34 cellular contexts compared by ENCODE assay signal in the genomic region with DNA sequence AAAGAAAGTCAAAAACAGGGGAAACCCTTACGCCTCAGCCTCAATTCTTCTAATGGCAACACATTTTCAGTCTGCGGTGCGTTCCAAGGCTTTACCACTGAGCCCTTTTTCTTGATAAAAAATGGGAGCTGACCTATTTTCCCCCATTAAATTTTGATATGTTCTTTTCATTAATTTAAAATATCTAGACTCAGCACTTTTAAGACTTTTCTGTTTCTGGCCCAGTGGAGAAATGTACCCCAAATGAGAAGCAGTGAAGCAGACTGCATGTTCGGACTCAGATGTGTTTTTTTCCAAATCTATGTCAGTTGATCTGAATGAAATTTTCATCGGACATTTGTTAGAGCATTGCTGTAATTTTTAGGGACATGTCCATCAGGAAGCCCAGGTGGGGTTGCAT.
"Had no signal": no experiment of that assay in that cellular context is flagged by ENCODE, and none has a peak within 500 bp of the region (broad histone marks: within the 10 kb centered on the region; RNA-seq: fewer than 3 reads in every experiment).

No MANE protein-coding gene starts in this region.

- H3K9me3 ChIP-seq: MG63 had no signal

- H3K36me3 ChIP-seq: MG63 had no signal

- H3K27me3 ChIP-seq: MG63 had no signal

- H3K4me3 ChIP-seq: MG63 had no signal

- DNase-seq: Karpas-422, Kasumi-1, MG63, MM.1S, MV-4-11, NCI-H1048, NCI-H1092, NCI-H1092 treated with DMSO at 0.1 percent for 48 hours, NCI-H1105, NCI-H1105 treated with DMSO at 0.1 percent for 48 hours, NCI-H1417, NCI-H1417 treated with DMSO at 0.1 percent for 48 hours, NCI-H1436, NCI-H1436 treated with DMSO at 0.1 percent for 48 hours, NCI-H1694, NCI-H1694 treated with DMSO at 0.1 percent for 48 hours, NCI-H187, NCI-H187 treated with DMSO at 0.1 percent for 48 hours, NCI-H1930, NCI-H2029, NCI-H2029 treated with DMSO at 0.1 percent for 48 hours, NCI-H2081, NCI-H2081 treated with DMSO at 0.1 percent for 48 hours, NCI-H2107, NCI-H2171, NCI-H2171 treated with DMSO at 0.1 percent for 48 hours, NCI-H2227 treated with DMSO at 0.1 percent for 48 hours, NCI-H226, NCI-H345, NCI-H446, NCI-H446 treated with DMSO at 0.1 percent for 48 hours, NCI-H510A, NCI-H510A treated with DMSO at 0.1 percent for 48 hours, NCI-H524 had no signal
